In genomic region chr5:116421080-116421629, GRCh38 we compare ENCODE assay signal across 20 cellular contexts.
"Had no signal": no experiment of that assay in that cellular context is flagged by ENCODE, and none has a peak within 500 bp of the region (broad histone marks: within the 10 kb centered on the region; RNA-seq: fewer than 3 reads in every experiment).

No MANE protein-coding gene starts in this region.

- H3K4me3 ChIP-seq: coronary artery, left lung, lung, pancreas, right lobe of liver, suprapubic skin, thyroid gland had no signal

- H3K27me3 Mint-ChIP-seq: naive B cell, progenitor cell of endocrine pancreas, type B pancreatic cell had no signal

- H3K36me3 Mint-ChIP-seq: stimulated activated effector memory CD8-positive, alpha-beta T cell treated with anti-CD3 and anti-CD28 coated beads, Interleukin-12 subunit alpha, Interleukin-12 subunit beta, amount 100 ng/mL, for 72 hours; type B pancreatic cell had no signal

- ATAC-seq: left lung; pancreas; right lobe of liver; stimulated activated effector memory CD8-positive, alpha-beta T cell treated with anti-CD3 and anti-CD28 coated beads, Interleukin-12 subunit alpha, Interleukin-12 subunit beta, amount 100 ng/mL, for 72 hours; stimulated activated naive CD8-positive, alpha-beta T cell treated with anti-CD3 and anti-CD28 coated beads, Interleukin-15, Interleukin-2, amounts not matched to agents 100 U/mL and 50 U/mL, for 24 hours had no signal

- DNase-seq: effector CD4-positive, alpha-beta T cell; endodermal cell; islet precursor cell; left lung; mesendoderm; naive B cell; occipital lobe; pancreas; right lobe of liver; stimulated activated CD4-positive, alpha-beta T cell treated with anti-CD3 and anti-CD28 coated beads, Interleukin-4, amount 100 ng/mL, for 1 hour; stimulated activated CD8-positive, alpha-beta memory T cell treated with anti-CD3 and anti-CD28 coated beads, Interleukin-4, amount 100 ng/mL, for 48 hours; stimulated activated naive CD8-positive, alpha-beta T cell treated with anti-CD3 and anti-CD28 coated beads, Interleukin-15, Interleukin-2, amounts not matched to agents 100 U/mL and 50 U/mL, for 24 hours; thyroid gland had no signal

- H3K4me3 Mint-ChIP-seq: endodermal cell; naive B cell; nephron; stimulated activated effector memory CD8-positive, alpha-beta T cell treated with anti-CD3 and anti-CD28 coated beads, Interleukin-12 subunit alpha, Interleukin-12 subunit beta, amount 100 ng/mL, for 72 hours; type B pancreatic cell had no signal

- H3K27ac Mint-ChIP-seq: endodermal cell; naive B cell; progenitor cell of endocrine pancreas; stimulated activated effector memory CD8-positive, alpha-beta T cell treated with anti-CD3 and anti-CD28 coated beads, Interleukin-12 subunit alpha, Interleukin-12 subunit beta, amount 100 ng/mL, for 72 hours; type B pancreatic cell had no signal

- H3K9me3 Mint-ChIP-seq: endodermal cell; nephron; stimulated activated effector memory CD8-positive, alpha-beta T cell treated with anti-CD3 and anti-CD28 coated beads, Interleukin-12 subunit alpha, Interleukin-12 subunit beta, amount 100 ng/mL, for 72 hours had no signal
